Comparison of ENCODE assay signal across 26 cellular contexts in genomic region chr10:52220947-52221346, GRCh38.
"Had no signal": no experiment of that assay in that cellular context is flagged by ENCODE, and none has a peak within 500 bp of the region (broad histone marks: within the 10 kb centered on the region; RNA-seq: fewer than 3 reads in every experiment).

No MANE protein-coding gene starts in this region.

- H3K4me1 Mint-ChIP-seq: activated CD4-positive, alpha-beta T cell treated with anti-CD3 and anti-CD28 coated beads, Interleukin-2, amount 10 ng/mL, durations not matched to agents 24 days and 14 days; activated CD8-positive, alpha-beta memory T cell treated with anti-CD3 and anti-CD28 coated beads, Interleukin-2, amount 10 ng/mL, durations not matched to agents 7 days and 5 days; activated naive CD4-positive, alpha-beta T cell treated with anti-CD3 and anti-CD28 coated beads, Interleukin-2, amount 50 U/mL, for 24 hours had no signal

- H3K27ac Mint-ChIP-seq: activated B cell treated with CpG ODN at 0.5 μM for 24 hours; activated CD4-positive, alpha-beta T cell treated with anti-CD3 and anti-CD28 coated beads, Interleukin-2, amount 10 ng/mL, durations not matched to agents 24 days and 14 days; activated CD8-positive, alpha-beta memory T cell treated with anti-CD3 and anti-CD28 coated beads, Interleukin-2, amount 10 ng/mL, durations not matched to agents 7 days and 5 days; activated naive CD4-positive, alpha-beta T cell treated with anti-CD3 and anti-CD28 coated beads, Interleukin-2, amount 50 U/mL, for 24 hours; activated T-cell treated with anti-CD3 and anti-CD28 coated beads, Interleukin-2, amount 50 U/mL, for 24 hours; activated T-helper 1 cell treated with anti-CD3 and anti-CD28 coated beads, Interleukin-12 subunit alpha, Interleukin-12 subunit beta, Interleukin-2, Interleukin-4 antibody, amounts not matched to agents 30 ng/mL and 10 ng/mL and 1 ng/mL, durations not matched to agents 14 hours and 24 hours and 36 hours had no signal

- ATAC-seq: activated CD8-positive, alpha-beta memory T cell treated with anti-CD3 and anti-CD28 coated beads, Interleukin-2, amount 10 ng/mL, durations not matched to agents 7 days and 5 days had no signal

- H3K27ac ChIP-seq: breast epithelium, colonic mucosa, PC-9 had no signal

- H3K27me3 ChIP-seq: breast epithelium, colonic mucosa had no signal

- H3K4me3 ChIP-seq: breast epithelium, colonic mucosa, PC-9 had no signal

- H3K4me2 ChIP-seq: PC-9 had no signal

- H3K4me1 ChIP-seq: breast epithelium had no signal

- H3K4me3 Mint-ChIP-seq: activated B cell treated with CpG ODN at 0.5 μM for 24 hours; activated CD4-positive, alpha-beta T cell treated with anti-CD3 and anti-CD28 coated beads, Interleukin-2, amount 10 ng/mL, durations not matched to agents 24 days and 14 days; activated CD8-positive, alpha-beta memory T cell treated with anti-CD3 and anti-CD28 coated beads, Interleukin-2, amount 10 ng/mL, durations not matched to agents 7 days and 5 days; activated naive CD4-positive, alpha-beta T cell treated with anti-CD3 and anti-CD28 coated beads, Interleukin-2, amount 50 U/mL, for 24 hours; activated T-cell treated with anti-CD3 and anti-CD28 coated beads, Interleukin-2, amount 50 U/mL, for 24 hours; activated T-helper 1 cell treated with anti-CD3 and anti-CD28 coated beads, Interleukin-12 subunit alpha, Interleukin-12 subunit beta, Interleukin-2, Interleukin-4 antibody, amounts not matched to agents 30 ng/mL and 10 ng/mL and 1 ng/mL, durations not matched to agents 14 hours and 24 hours and 36 hours had no signal

- DNase-seq: activated B cell treated with CpG ODN at 0.5 μM for 24 hours; activated CD4-positive, alpha-beta T cell treated with anti-CD3 and anti-CD28 coated beads for 1 hour; activated CD4-positive, alpha-beta T cell treated with anti-CD3 and anti-CD28 coated beads, Interleukin-2, amount 10 ng/mL, durations not matched to agents 24 days and 14 days; activated CD4-positive, alpha-beta T cell treated with anti-CD3 and anti-CD28 coated beads, Interleukin-2, amount 50 U/mL, for 48 hours; activated CD8-positive, alpha-beta memory T cell treated with anti-CD3 and anti-CD28 coated beads, Interleukin-2, amount 10 ng/mL, durations not matched to agents 7 days and 5 days; activated effector memory CD4-positive, alpha-beta T cell treated with Interleukin-2 at 50 U/mL for 16 hours; activated naive CD4-positive, alpha-beta T cell; activated T-cell treated with anti-CD3 and anti-CD28 coated beads, Interleukin-2, amount 50 U/mL, for 24 hours; aorta; caudate nucleus; colonic mucosa; NCI-H1092; NCI-H1417; NCI-H1930; NCI-H2107; NCI-H2171 treated with DMSO at 0.1 percent for 48 hours; NCI-H226; NCI-H526; NCI-H82; PC-9; SIG-M5; T-helper 2 cell; T1000 had no signal

- H3K36me3 ChIP-seq: breast epithelium, colonic mucosa had no signal

- H3K9me3 ChIP-seq: breast epithelium, colonic mucosa had no signal

- H2AFZ ChIP-seq: PC-9 had no signal

- H3K36me3 Mint-ChIP-seq: activated CD8-positive, alpha-beta memory T cell treated with anti-CD3 and anti-CD28 coated beads, Interleukin-2, amount 10 ng/mL, durations not matched to agents 7 days and 5 days; activated naive CD4-positive, alpha-beta T cell treated with anti-CD3 and anti-CD28 coated beads, Interleukin-2, amount 50 U/mL, for 24 hours had no signal

- H3K27me3 Mint-ChIP-seq: activated B cell treated with CpG ODN at 0.5 μM for 24 hours; activated CD4-positive, alpha-beta T cell treated with anti-CD3 and anti-CD28 coated beads, Interleukin-2, amount 10 ng/mL, durations not matched to agents 24 days and 14 days; activated CD8-positive, alpha-beta memory T cell treated with anti-CD3 and anti-CD28 coated beads, Interleukin-2, amount 10 ng/mL, durations not matched to agents 7 days and 5 days; activated naive CD4-positive, alpha-beta T cell treated with anti-CD3 and anti-CD28 coated beads, Interleukin-2, amount 50 U/mL, for 24 hours; activated T-cell treated with anti-CD3 and anti-CD28 coated beads, Interleukin-2, amount 50 U/mL, for 24 hours had no signal
